Comparison of ENCODE assay signal across 25 cellular contexts in genomic region chr3:17442332-17443049, GRCh38.
DNase-seq lines count a peak whose midpoint lies in the region; ATAC-seq, FAIRE-seq and TF ChIP-seq lines count a peak whose summit lies in the region.
"Had no signal": no experiment of that assay in that cellular context is flagged by ENCODE, and none has a peak within 500 bp of the region (broad histone marks: within the 10 kb centered on the region; RNA-seq: fewer than 3 reads in every experiment).

No MANE protein-coding gene starts in this region.

- no peaks in the 10 kb centered on the region for H3K27me3 ChIP-seq in small intestine (ENCODE audit: control insufficient read depth in 2 of 2, insufficient read depth in 2 of 2, low read length in 2 of 2)
- H3K27me3 ChIP-seq: ascending aorta, SJSA1, testis, uterus had no signal

- ATAC-seq in HG03097 (IDR thresholded peaks at IDR 0.05; ENCODE audit: low FRiP score, unreplicated experiment) = no peak
- ATAC-seq: CD8-positive, alpha-beta T cell; left cardiac atrium; stimulated activated memory B cell treated with anti-CD40 and anti-IgM and Interleukin-4, amounts not matched to agents 10 μg/mL and 1 μg/mL and 100 μg/mL, for 72 hours; T-helper 17 cell had no signal

- H3K27ac ChIP-seq in small intestine (ENCODE audit: low read depth in 1 of 2, low read length in 1 of 2) = no peak overlapping the region
- H3K27ac ChIP-seq: ascending aorta, SJSA1, skin epidermis, testis, uterus, VCaP had no signal

- WGBS in small intestine, 3 donors = 55 to 79% (median 68%) methylated on average over 3 of the region's 3 CpGs

- DNase-seq in HuH-7 (ENCODE audit: low spot score) (peak; percentile 36), astrocyte of the spinal cord (ENCODE audit: low read depth, low spot score) (peak; percentile 24), iris pigment epithelial cell (ENCODE audit: low read depth) (peak; percentile 37), small intestine (peak; percentile 53), LoVo (ENCODE audit: low spot score) (no peak), DMS79 (lab: John Stamatoyannopoulos, UW) (no peak)
- DNase-seq: activated CD4-positive, alpha-beta T cell treated with anti-CD3 and anti-CD28 coated beads, Interleukin-2, amount 50 U/mL, for 1 hour; CD8-positive, alpha-beta T cell; cerebellar nuclear complex; DMS153; effector CD8-positive, alpha-beta T cell; glutamatergic neuron; left cardiac atrium; midbrain; NCI-H1436; NCI-H510A; T-helper 17 cell; testis; uterus had no signal

- H3K36me3 ChIP-seq in small intestine (ENCODE audit: control insufficient read depth in 2 of 2, insufficient read depth in 2 of 2, low read length in 2 of 2) = no peaks in the 10 kb centered on the region
- H3K36me3 ChIP-seq: ascending aorta, SJSA1, uterus had no signal

- no peaks in the 10 kb centered on the region for H3K9me3 ChIP-seq in small intestine (ENCODE audit: control insufficient read depth, low read depth)
- H3K9me3 ChIP-seq: ascending aorta, SJSA1, testis, uterus had no signal

- TF ChIP-seq CTCF in astrocyte of the spinal cord (IDR thresholded peaks at IDR 0.05; ENCODE audit: low read depth, low read length) = no peak

- H3K4me3 ChIP-seq in astrocyte of the spinal cord (ENCODE audit: low read depth, low read length) = no peak overlapping the region
- no peak overlapping the region for H3K4me3 ChIP-seq in small intestine (ENCODE audit: low read depth in 1 of 2, low read length in 2 of 2)
- H3K4me3 ChIP-seq: ascending aorta, SJSA1, skin epidermis, testis, uterus had no signal

- in situ Hi-C loops in astrocyte of the spinal cord (cut with HindIII; ENCODE audit: low sequenced_read_pairs) = no loop called here

- no peaks in the 10 kb centered on the region for H3K4me1 ChIP-seq in small intestine (ENCODE audit: control insufficient read depth in 2 of 2, insufficient read depth in 1 of 2, low read depth in 1 of 2, low read length in 1 of 2)
- H3K4me1 ChIP-seq: ascending aorta, SJSA1, testis, uterus had no signal

- no peak for FAIRE-seq in small intestine (lab: Jason Lieb, UNC)

Comparison
In these comparisons a context has a peak if more than half of its experiments do, and no peak if none do; other contexts are left out.
1. DNase-seq: peak in HuH-7 (single experiment), astrocyte of the spinal cord (single experiment), iris pigment epithelial cell (single experiment) and small intestine (single experiment); none in LoVo (single experiment) and DMS79 (single experiment).